In genomic region chr2:155518094-155518493, GRCh38 we compare ENCODE assay signal across 8 cellular contexts.
"Had no signal": no experiment of that assay in that cellular context is flagged by ENCODE, and none has a peak within 500 bp of the region (broad histone marks: within the 10 kb centered on the region; RNA-seq: fewer than 3 reads in every experiment).

No MANE protein-coding gene starts in this region.

- H3K27ac ChIP-seq: KMS-11 had no signal

- H2AFZ ChIP-seq: GM23338 had no signal

- H3K9ac ChIP-seq: KMS-11 had no signal

- H3K4me2 ChIP-seq: GM23338, KMS-11 had no signal

- H3K36me3 ChIP-seq: HAP-1 had no signal

- H3K9me3 ChIP-seq: HAP-1 had no signal

- H3K4me1 ChIP-seq: HAP-1 had no signal

- DNase-seq: H7, HFFc6, KBM-7 had no signal

- FAIRE-seq: HepG2 had no signal

- ATAC-seq: GM23338, HCT116, HepG2 had no signal

- H3K4me3 ChIP-seq: GM23338, HAP-1 had no signal
